14 cellular contexts compared by ENCODE assay signal in genomic region chr7:70434376-70434775, GRCh38.
A peak's percentile ranks its signal among the peaks of the same experiment; 100 is the strongest.
DNase-seq lines count a peak whose midpoint lies in the region; ATAC-seq and TF ChIP-seq lines count a peak whose summit lies in the region.
"Had no signal": no experiment of that assay in that cellular context is flagged by ENCODE, and none has a peak within 500 bp of the region (broad histone marks: within the 10 kb centered on the region; RNA-seq: fewer than 3 reads in every experiment).

No MANE protein-coding gene starts in this region.

- DNase-seq in DMS153 (lab: John Stamatoyannopoulos, UW) (peak; percentile 49), DMS153 treated with DMSO at 0.1 percent for 48 hours (lab: John Stamatoyannopoulos, UW; ENCODE audit: unreplicated experiment) (no peak), HPDE6-E6E7 (ENCODE audit: extremely low spot score) (peak; percentile 20), left lobe of liver (ENCODE audit: low spot score) (no peak)
- no peak for DNase-seq in stimulated activated naive CD8-positive, alpha-beta T cell treated with anti-CD3 and anti-CD28 coated beads, Interleukin-15, Interleukin-2, amounts not matched to agents 100 U/mL and 50 U/mL, for 24 hours
- DNase-seq: 8988T; activated CD4-positive, alpha-beta T cell treated with anti-CD3 and anti-CD28 coated beads for 4 hours; activated naive CD8-positive, alpha-beta T cell treated with anti-CD3 and anti-CD28 coated beads, Interleukin-2, amount 50 U/mL, for 24 hours; Calu3; nephron progenitor cell; T-helper 2 cell had no signal

- peak; percentile 78 for ATAC-seq in SK-N-SH treated with all-trans-retinoic acid at 6 μM for 48 hours
- peak; percentile 71 for ATAC-seq in left lobe of liver
- no peak for ATAC-seq in stimulated activated naive CD8-positive, alpha-beta T cell treated with anti-CD3 and anti-CD28 coated beads, Interleukin-15, Interleukin-2, amounts not matched to agents 100 U/mL and 50 U/mL, for 24 hours
- no peak for ATAC-seq in GM21515 (IDR thresholded peaks at IDR 0.05; ENCODE audit: unreplicated experiment)
- ATAC-seq in HG02588 (IDR thresholded peaks at IDR 0.05; ENCODE audit: unreplicated experiment) = no peak
- ATAC-seq: activated naive CD8-positive, alpha-beta T cell treated with anti-CD3 and anti-CD28 coated beads, Interleukin-2, amount 50 U/mL, for 24 hours had no signal

TF ChIP-seq in SK-N-SH treated with all-trans-retinoic acid at 6 μM for 48 hours, 23 proteins besides CTCF, POLR2A, EP300 and RAD21:
- TF ChIP-seq ESRRG (CRISPR knock-in tag; IDR thresholded peaks at IDR 0.05) (no peak), ZFP3 (CRISPR knock-in tag; IDR thresholded peaks at IDR 0.05) (no peak), GLIS3 (CRISPR knock-in tag; IDR thresholded peaks at IDR 0.05) (no peak), CSRNP3 (CRISPR knock-in tag; IDR thresholded peaks at IDR 0.05) (no peak), CREB5 (CRISPR knock-in tag; IDR thresholded peaks at IDR 0.05; ENCODE audit: low read depth) (no peak), CSDC2 (CRISPR knock-in tag; IDR thresholded peaks at IDR 0.05) (no peak), TOX (CRISPR knock-in tag; IDR thresholded peaks at IDR 0.05; ENCODE audit: borderline replicate concordance) (no peak)
TF ChIP-seq in SK-N-SH treated with all-trans-retinoic acid at 6 μM for 48 hours: peak in this region for 0.

Comparison
In these comparisons a context has a peak if more than half of its experiments do, and no peak if none do; other contexts are left out.
1. DNase-seq: peak in DMS153 (single experiment) and HPDE6-E6E7 (single experiment); none in DMS153 treated with DMSO at 0.1 percent for 48 hours (single experiment), left lobe of liver (single experiment) and stimulated activated naive CD8-positive, alpha-beta T cell treated with anti-CD3 and anti-CD28 coated beads, Interleukin-15, Interleukin-2, amounts not matched to agents 100 U/mL and 50 U/mL, for 24 hours (single experiment).
2. ATAC-seq: peak in SK-N-SH treated with all-trans-retinoic acid at 6 μM for 48 hours (single experiment) and left lobe of liver (single experiment); none in stimulated activated naive CD8-positive, alpha-beta T cell treated with anti-CD3 and anti-CD28 coated beads, Interleukin-15, Interleukin-2, amounts not matched to agents 100 U/mL and 50 U/mL, for 24 hours (single experiment), GM21515 (single experiment) and HG02588 (single experiment).